Comparison of ENCODE assay signal across 27 cellular contexts in genomic region chr7:64359543-64359942, GRCh38. TPM values are rescaled to one million over a fixed set of nuclear protein-coding genes. Genes with fewer than 3 reads are reported as not detected.
"Had no signal": no experiment of that assay in that cellular context is flagged by ENCODE, and none has a peak within 500 bp of the region (broad histone marks: within the 10 kb centered on the region; RNA-seq: fewer than 3 reads in every experiment).

No MANE protein-coding gene starts in this region.

- H3K4me3 ChIP-seq: ascending aorta, breast epithelium, cardiac muscle cell, colonic mucosa, esophagus squamous epithelium, gastroesophageal sphincter, heart right ventricle, hepatocyte had no signal

- H3K4me1 ChIP-seq: ascending aorta, breast epithelium, colonic mucosa, esophagus squamous epithelium, gastroesophageal sphincter, heart right ventricle had no signal

- H3K27me3 ChIP-seq: ascending aorta, breast epithelium, cardiac muscle cell, colonic mucosa, esophagus squamous epithelium, gastroesophageal sphincter, heart right ventricle, hepatocyte had no signal

- H3K9me3 ChIP-seq: colonic mucosa had no signal

- DNase-seq: activated CD4-positive, alpha-beta memory T cell treated with anti-CD3 and anti-CD28 coated beads for 36 hours; activated CD4-positive, alpha-beta T cell treated with anti-CD3 and anti-CD28 coated beads for 36 hours; activated CD4-positive, alpha-beta T cell treated with anti-CD3 and anti-CD28 coated beads, Interleukin-2, amount 10 ng/mL, durations not matched to agents 24 days and 14 days; activated CD4-positive, CD25-positive, alpha-beta regulatory T cell; activated CD4-positive, CD25-positive, alpha-beta regulatory T cell treated with anti-CD3 and anti-CD28 coated beads, Interleukin-2, amount 50 U/mL, for 72 hours; activated CD8-positive, alpha-beta memory T cell treated with anti-CD3 and anti-CD28 coated beads, Interleukin-2, amount 10 ng/mL, durations not matched to agents 7 days and 5 days; activated CD8-positive, alpha-beta memory T cell treated with anti-CD3 and anti-CD28 coated beads, Interleukin-2, amount 50 U/mL, for 4 hours; activated CD8-positive, alpha-beta T cell treated with anti-CD3 and anti-CD28 coated beads, Interleukin-2, amount 10 ng/mL, durations not matched to agents 7 days and 5 days; activated effector memory CD4-positive, alpha-beta T cell treated with anti-CD3 and anti-CD28 coated beads, Interleukin-2, amount 50 U/mL, for 16 hours; activated naive CD4-positive, alpha-beta T cell treated with anti-CD3 and anti-CD28 coated beads for 36 hours; activated naive CD8-positive, alpha-beta T cell treated with anti-CD3 and anti-CD28 coated beads for 36 hours; activated naive CD8-positive, alpha-beta T cell treated with anti-CD3 and anti-CD28 coated beads, Interleukin-2, amount 50 U/mL, for 24 hours; activated T-cell treated with anti-CD3 and anti-CD28 coated beads, Interleukin-2, amount 50 U/mL, for 1 hour; activated T-cell treated with anti-CD3 and anti-CD28 coated beads, Interleukin-2, amount 50 U/mL, for 48 hours; central memory CD4-positive, alpha-beta T cell; cerebellar nuclear complex; colonic mucosa; effector CD8-positive, alpha-beta T cell; esophagus squamous epithelium; foreskin melanocyte; heart right ventricle; T1000 had no signal

- ATAC-seq: activated CD4-positive, alpha-beta T cell treated with anti-CD3 and anti-CD28 coated beads for 36 hours; activated CD8-positive, alpha-beta memory T cell treated with anti-CD3 and anti-CD28 coated beads, Interleukin-2, amount 10 ng/mL, durations not matched to agents 7 days and 5 days; activated CD8-positive, alpha-beta T cell treated with anti-CD3 and anti-CD28 coated beads, Interleukin-2, amount 10 ng/mL, durations not matched to agents 7 days and 5 days; activated naive CD8-positive, alpha-beta T cell treated with anti-CD3 and anti-CD28 coated beads, Interleukin-2, amount 50 U/mL, for 24 hours; gastroesophageal sphincter; heart right ventricle had no signal

- H3K36me3 ChIP-seq: ascending aorta, breast epithelium, cardiac muscle cell, colonic mucosa, esophagus squamous epithelium had no signal

RNA-seq across cellular contexts. Expression of gene ZNF736, which starts 45.8 kb away (rescaled TPM):
- total RNA-seq: hepatocyte had no signal
